9 cellular contexts compared by ENCODE assay signal in genomic region chr11:11155962-11156815, GRCh38.
A peak's percentile ranks its signal among the peaks of the same experiment; 100 is the strongest.
DNase-seq lines count a peak whose midpoint lies in the region; ATAC-seq and TF ChIP-seq lines count a peak whose summit lies in the region.
"Had no signal": no experiment of that assay in that cellular context is flagged by ENCODE, and none has a peak within 500 bp of the region (broad histone marks: within the 10 kb centered on the region; RNA-seq: fewer than 3 reads in every experiment).

No MANE protein-coding gene starts in this region.

- peak overlapping the region in 1 of 2 experiments; percentile 6 for H2BK12ac ChIP-seq in mesenchymal stem cell (ENCODE audit: low read length in 2 of 2)

- no peaks in the 10 kb centered on the region for H3K79me2 ChIP-seq in OCI-LY1 (ENCODE audit: insufficient read depth, low read length)

- no peak overlapping the region for H2AFZ ChIP-seq in OCI-LY1 (ENCODE audit: low read length)
- H2AFZ ChIP-seq in mesenchymal stem cell (ENCODE audit: low read depth, low read length) = no peak overlapping the region

- H4K8ac ChIP-seq in mesenchymal stem cell (ENCODE audit: low read length) = no peak overlapping the region

- no peaks in the 10 kb centered on the region for H3K36me3 ChIP-seq in OCI-LY1 (ENCODE audit: insufficient read depth, low read length)
- no peaks in the 10 kb centered on the region for H3K36me3 ChIP-seq in lower lobe of right lung
- no peaks in the 10 kb centered on the region for H3K36me3 ChIP-seq in mesenchymal stem cell (ENCODE audit: control insufficient read depth in 1 of 2, insufficient read depth in 2 of 2, low read depth in 1 of 2, low read length in 2 of 2)
- H3K36me3 ChIP-seq: SJSA1 had no signal

- no peaks in the 10 kb centered on the region for H3K79me1 ChIP-seq in mesenchymal stem cell (replicated peaks; ENCODE audit: low read length, poor library complexity, severe bottlenecking)

- H3K14ac ChIP-seq in mesenchymal stem cell (ENCODE audit: low read length in 2 of 2) = peak overlapping the region in 1 of 2 experiments; percentile 39

- H2BK15ac ChIP-seq in mesenchymal stem cell (ENCODE audit: low read depth, poor library complexity, severe bottlenecking) = no peak overlapping the region

- H3K9me3 Mint-ChIP-seq in activated naive CD4-positive, alpha-beta T cell treated with anti-CD3 and anti-CD28 coated beads, Interleukin-2, amount 10 ng/mL, durations not matched to agents 7 days and 5 days = peaks cover 3% of the 10 kb centered on the region

- H3K4me3 ChIP-seq in OCI-LY1 (ENCODE audit: low read depth, low read length, poor library complexity, severe bottlenecking) = peak overlapping the region; percentile 40
- no peak overlapping the region for H3K4me3 ChIP-seq in lower lobe of right lung
- no peak overlapping the region for H3K4me3 ChIP-seq in mesenchymal stem cell (ENCODE audit: insufficient read depth in 1 of 2, low read depth in 1 of 2, low read length in 2 of 2)
- H3K4me3 ChIP-seq: SJSA1 had no signal

- H3K9ac ChIP-seq in OCI-LY1 (ENCODE audit: low read length) = no peak overlapping the region
- H3K9ac ChIP-seq in mesenchymal stem cell (ENCODE audit: low read length) = no peak overlapping the region

- peak; percentile 57 for DNase-seq in GM10248 (ENCODE audit: extremely low spot score)
- DNase-seq in activated naive CD4-positive, alpha-beta T cell treated with anti-CD3 and anti-CD28 coated beads, Interleukin-2, amount 10 ng/mL, durations not matched to agents 7 days and 5 days = peak; percentile 61
- DNase-seq in lower lobe of right lung = no peak
- DNase-seq in HK-2 (ENCODE audit: unreplicated experiment) = no peak
- no peak for DNase-seq in mesenchymal stem cell
- no peak for DNase-seq in NCI-H510A (lab: John Stamatoyannopoulos, UW)

- no peak overlapping the region for H2BK5ac ChIP-seq in mesenchymal stem cell (ENCODE audit: low read depth, low read length, poor library complexity, severe bottlenecking)

- no peak overlapping the region for H2BK120ac ChIP-seq in mesenchymal stem cell (ENCODE audit: low read depth, low read length)

- ATAC-seq in lower lobe of right lung (peak in 1 of 2 donors; percentile 54), HG03280 (IDR thresholded peaks at IDR 0.05; ENCODE audit: unreplicated experiment) (no peak)

- H3K27me3 Mint-ChIP-seq in activated naive CD4-positive, alpha-beta T cell treated with anti-CD3 and anti-CD28 coated beads, Interleukin-2, amount 10 ng/mL, durations not matched to agents 7 days and 5 days = peaks cover 32% of the 10 kb centered on the region

- peaks cover 32% of the 10 kb centered on the region for H3K4me1 Mint-ChIP-seq in activated naive CD4-positive, alpha-beta T cell treated with anti-CD3 and anti-CD28 coated beads, Interleukin-2, amount 10 ng/mL, durations not matched to agents 7 days and 5 days

- 61% methylated on average over 33 of the region's 33 CpGs for WGBS in mesenchymal stem cell

- peak overlapping the region; percentile 44; the same call in 1 of the 2 replicates for H3K4me2 ChIP-seq in OCI-LY1 (ENCODE audit: low read length)
- H3K4me2 ChIP-seq in mesenchymal stem cell (ENCODE audit: low read length, poor library complexity, severe bottlenecking) = no peak overlapping the region

- no peak overlapping the region for H3K4ac ChIP-seq in mesenchymal stem cell (ENCODE audit: low read depth in 1 of 2, low read length in 2 of 2)

- H4K20me1 ChIP-seq in OCI-LY1 (ENCODE audit: insufficient read depth, low read length) = no peaks in the 10 kb centered on the region

- H3K9me3 ChIP-seq in OCI-LY1 (ENCODE audit: low read length) (no peaks in the 10 kb centered on the region), lower lobe of right lung (no peaks in the 10 kb centered on the region), mesenchymal stem cell (ENCODE audit: control insufficient read depth, low read length) (no peaks in the 10 kb centered on the region)
- H3K9me3 ChIP-seq: SJSA1 had no signal

- CTCF ChIA-PET in GM10248 (lab: Yijun Ruan, JAX) = interaction anchor here (0.7 to 2.6 kb wide), 12 partner anchors 9 to 222 kb away, joined by 3 to 9 read pairs (median 4); no protein-coding TSS in a partner anchor
- CTCF ChIA-PET in activated naive CD4-positive, alpha-beta T cell treated with anti-CD3 and anti-CD28 coated beads, Interleukin-2, amount 10 ng/mL, durations not matched to agents 7 days and 5 days (lab: Charles Lee) = interaction anchor here (1.0 to 5.1 kb wide), 10 partner anchors 8 to 631 kb away, joined by 3 to 47 read pairs (median 6); no protein-coding TSS in a partner anchor

- H3K36me3 Mint-ChIP-seq in activated naive CD4-positive, alpha-beta T cell treated with anti-CD3 and anti-CD28 coated beads, Interleukin-2, amount 10 ng/mL, durations not matched to agents 7 days and 5 days = peaks cover 24% of the 10 kb centered on the region

- no peak overlapping the region for H3K18ac ChIP-seq in mesenchymal stem cell (ENCODE audit: low read depth in 1 of 2, low read length in 2 of 2)

- peak overlapping the region; percentile 66 for H3K4me3 Mint-ChIP-seq in activated naive CD4-positive, alpha-beta T cell treated with anti-CD3 and anti-CD28 coated beads, Interleukin-2, amount 10 ng/mL, durations not matched to agents 7 days and 5 days

- POLR2A ChIA-PET in GM10248 (lab: Yijun Ruan, JAX) = no interaction called here

- no peak overlapping the region for H4K91ac ChIP-seq in mesenchymal stem cell (ENCODE audit: low read length)

- TF ChIP-seq CTCF in GM10248 (IDR thresholded peaks at IDR 0.05; ENCODE audit: control extremely low read depth, extremely low read depth, low read depth, missing control alignments) = peak; percentile 51
- peak; percentile 77 for TF ChIP-seq CTCF in OCI-LY1 (IDR thresholded peaks at IDR 0.05; ENCODE audit: low read length)
- TF ChIP-seq CTCF in lower lobe of right lung (IDR thresholded peaks at IDR 0.05) = peak; percentile 44

- H3K4me1 ChIP-seq in OCI-LY1 (ENCODE audit: insufficient read depth, low read length, severe bottlenecking) (peaks cover 4% of the 10 kb centered on the region), lower lobe of right lung (no peaks in the 10 kb centered on the region), mesenchymal stem cell (ENCODE audit: control insufficient read depth, insufficient read depth, low read depth, low read length) (no peaks in the 10 kb centered on the region)
- H3K4me1 ChIP-seq: SJSA1 had no signal

- peak overlapping the region; percentile 84 for H3K27ac Mint-ChIP-seq in activated naive CD4-positive, alpha-beta T cell treated with anti-CD3 and anti-CD28 coated beads, Interleukin-2, amount 10 ng/mL, durations not matched to agents 7 days and 5 days

- intact Hi-C loops in lower lobe of right lung (cut with DNase I) = no loop called here

- H3K23ac ChIP-seq in mesenchymal stem cell (ENCODE audit: low read length in 2 of 2) = no peak overlapping the region

- no peaks in the 10 kb centered on the region for H3K9me2 ChIP-seq in OCI-LY1 (ENCODE audit: low read depth, low read length)

- H3K27ac ChIP-seq in OCI-LY1 (ENCODE audit: low read depth, low read length, poor library complexity, severe bottlenecking) (no peak overlapping the region), lower lobe of right lung (no peak overlapping the region), mesenchymal stem cell (ENCODE audit: low read length, poor library complexity, severe bottlenecking) (no peak overlapping the region)
- H3K27ac ChIP-seq: SJSA1 had no signal

- no peaks in the 10 kb centered on the region for H3F3A ChIP-seq in OCI-LY1 (ENCODE audit: insufficient read depth, low read length)

- no peak overlapping the region for H2AK5ac ChIP-seq in mesenchymal stem cell (ENCODE audit: low read length, severe bottlenecking)

- no peaks in the 10 kb centered on the region; the same call in 1 of the 2 replicates for H3K27me3 ChIP-seq in OCI-LY1 (ENCODE audit: insufficient read depth, low read length)
- H3K27me3 ChIP-seq in lower lobe of right lung (ENCODE audit: low read depth) = no peaks in the 10 kb centered on the region
- peaks cover 25 to 35% of the 10 kb centered on the region in 2 experiments for H3K27me3 ChIP-seq in mesenchymal stem cell (ENCODE audit: control insufficient read depth in 1 of 2, insufficient read depth in 1 of 2, low read length in 2 of 2)
- H3K27me3 ChIP-seq: SJSA1 had no signal

Comparison
In these comparisons a context has a peak if more than half of its experiments do, and no peak if none do; other contexts are left out.
1. DNase-seq: peak in GM10248 (single experiment) and activated naive CD4-positive, alpha-beta T cell treated with anti-CD3 and anti-CD28 coated beads, Interleukin-2, amount 10 ng/mL, durations not matched to agents 7 days and 5 days (single experiment); none in lower lobe of right lung (single experiment), HK-2 (single experiment), mesenchymal stem cell (single experiment) and NCI-H510A (single experiment).
2. Peak in every context shown above with its lines, with median percentiles within 50 percentile points of each other: CTCF ChIP-seq.